Comparison of ENCODE assay signal across 8 cellular contexts in genomic region chr1:149899460-149900284, GRCh38. TPM values are rescaled to one million over a fixed set of nuclear protein-coding genes. Genes with fewer than 3 reads are reported as not detected.
A peak's percentile ranks its signal among the peaks of the same experiment; 100 is the strongest.
DNase-seq lines count a peak whose midpoint lies in the region; ATAC-seq and TF ChIP-seq lines count a peak whose summit lies in the region.

A gene with protein sequence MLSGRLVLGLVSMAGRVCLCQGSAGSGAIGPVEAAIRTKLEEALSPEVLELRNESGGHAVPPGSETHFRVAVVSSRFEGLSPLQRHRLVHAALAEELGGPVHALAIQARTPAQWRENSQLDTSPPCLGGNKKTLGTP (plus strand): TSS chr1:149899568. CDS start chr1:149900060, 492 bp downstream.

- no peaks in the 10 kb centered on the region for H3K36me3 ChIP-seq in GM23248 (ENCODE audit: low read depth)

- peaks cover 21% of the 10 kb centered on the region for H3K36me3 Mint-ChIP-seq in nephron progenitor cell (ENCODE audit: low read depth)

- H3K27ac ChIP-seq in GM23248 = peak within 1 kb of the TSS; percentile 79

- H3K9ac ChIP-seq in GM23248 = peak within 1 kb of the TSS; percentile 84

- WGBS in GM23248 (ENCODE audit: low coverage in 1 of 2, low lambda C conversion rate in 2 of 2, missing lambda C conversion rate in 2 of 2), 2 experiments = 3 to 4% methylated on average over 55 to 64 of the region's 65 CpGs

- peak; percentile 98 for ATAC-seq in stimulated activated naive CD8-positive, alpha-beta T cell treated with anti-CD3 and anti-CD28 coated beads, Interleukin-15, amount 100 ng/mL, for 72 hours

- peak within 1 kb of the TSS; percentile 83 for H3K4me3 Mint-ChIP-seq in nephron progenitor cell
- peak within 1 kb of the TSS; percentile 81 to 91 for H3K4me3 Mint-ChIP-seq in stimulated activated naive CD8-positive, alpha-beta T cell treated with anti-CD3 and anti-CD28 coated beads, Interleukin-15, amount 100 ng/mL, for 72 hours

- DNase-seq in DMS79 (lab: John Stamatoyannopoulos, UW) (peak; percentile 92), GM23248 (peak; percentile 97), LoVo (ENCODE audit: low spot score) (peak; percentile 90), SHP77 treated with DMSO at 0.1 percent for 48 hours (lab: John Stamatoyannopoulos, UW) (peak; percentile 98), activated gamma-delta T cell treated with Interleukin-2 at 50 U/mL for 16 hours (peak; percentile 76), fibroblast of the conjunctiva (ENCODE audit: low read depth) (peak; percentile 76), nephron progenitor cell (peak; percentile 85)
- peak; percentile 76 to 86 for DNase-seq in stimulated activated naive CD8-positive, alpha-beta T cell treated with anti-CD3 and anti-CD28 coated beads, Interleukin-15, amount 100 ng/mL, for 72 hours

- peaks cover 6% of the 10 kb centered on the region for H3K27me3 Mint-ChIP-seq in nephron progenitor cell (ENCODE audit: low read depth, poor library complexity)
- H3K27me3 Mint-ChIP-seq in stimulated activated naive CD8-positive, alpha-beta T cell treated with anti-CD3 and anti-CD28 coated beads, Interleukin-15, amount 100 ng/mL, for 72 hours = no peaks in the 10 kb centered on the region

- H3K79me2 ChIP-seq in GM23248 (ENCODE audit: insufficient read depth) = no peaks in the 10 kb centered on the region

- no peaks in the 10 kb centered on the region for H3K9me3 ChIP-seq in GM23248 (ENCODE audit: low read depth)

- peak within 1 kb of the TSS; percentile 75 for H3K4me3 ChIP-seq in GM23248

- peak within 1 kb of the TSS; percentile 82 for H3K4me2 ChIP-seq in GM23248 (ENCODE audit: unreplicated experiment)

- no peaks in the 10 kb centered on the region for H4K20me1 ChIP-seq in GM23248 (ENCODE audit: insufficient read depth)

- no peaks in the 10 kb centered on the region for H3F3A ChIP-seq in GM23248 (ENCODE audit: insufficient read depth)

- H3K27me3 ChIP-seq in GM23248 (replicated peaks; ENCODE audit: insufficient read depth) = no peaks in the 10 kb centered on the region

- no peaks in the 10 kb centered on the region for H3K4me1 ChIP-seq in GM23248 (ENCODE audit: insufficient read depth)

- peak within 1 kb of the TSS; percentile 82 for H3K27ac Mint-ChIP-seq in nephron progenitor cell
- peak within 1 kb of the TSS; percentile 93 for H3K27ac Mint-ChIP-seq in stimulated activated naive CD8-positive, alpha-beta T cell treated with anti-CD3 and anti-CD28 coated beads, Interleukin-15, amount 100 ng/mL, for 72 hours

- peak within 1 kb of the TSS; percentile 87 for H2AFZ ChIP-seq in GM23248

- no peak for TF ChIP-seq CTCF in nephron progenitor cell (IDR thresholded peaks at IDR 0.05)

- H3K4me1 Mint-ChIP-seq in nephron progenitor cell = peaks cover 36% of the 10 kb centered on the region
- H3K4me1 Mint-ChIP-seq in stimulated activated naive CD8-positive, alpha-beta T cell treated with anti-CD3 and anti-CD28 coated beads, Interleukin-15, amount 100 ng/mL, for 72 hours = peaks cover 30% of the 10 kb centered on the region

- H3K9me2 ChIP-seq in GM23248 (ENCODE audit: insufficient read depth) = no peaks in the 10 kb centered on the region

- in situ Hi-C loops in GM23248 (cut with MboI) = no loop called here

- H3K9me3 Mint-ChIP-seq in nephron progenitor cell = no peaks in the 10 kb centered on the region
- peaks cover 5 to 8% of the 10 kb centered on the region in 2 donors for H3K9me3 Mint-ChIP-seq in stimulated activated naive CD8-positive, alpha-beta T cell treated with anti-CD3 and anti-CD28 coated beads, Interleukin-15, amount 100 ng/mL, for 72 hours

RNA-seq across cellular contexts. Expression of the gene that starts here (rescaled TPM):
- total RNA-seq in GM23248 (2014; rRNA removed; shearing (Covaris generic)) = 12.3 and 16.4 TPM in 2 replicates
- polyA plus RNA-seq in GM23248 (2016; fragmentation: Nextera tagmentation; extraction: Ambion mirVana) = 18.6 and 20.1 TPM in 2 replicates

Comparison
In these comparisons a context has a peak if more than half of its experiments do, and no peak if none do; other contexts are left out.
1. Peak in every context shown above with its lines: DNase-seq, ATAC-seq, H3K4me3 ChIP-seq and H3K27ac ChIP-seq.